Comparison of ENCODE assay signal across 8 cellular contexts in the genomic region with DNA sequence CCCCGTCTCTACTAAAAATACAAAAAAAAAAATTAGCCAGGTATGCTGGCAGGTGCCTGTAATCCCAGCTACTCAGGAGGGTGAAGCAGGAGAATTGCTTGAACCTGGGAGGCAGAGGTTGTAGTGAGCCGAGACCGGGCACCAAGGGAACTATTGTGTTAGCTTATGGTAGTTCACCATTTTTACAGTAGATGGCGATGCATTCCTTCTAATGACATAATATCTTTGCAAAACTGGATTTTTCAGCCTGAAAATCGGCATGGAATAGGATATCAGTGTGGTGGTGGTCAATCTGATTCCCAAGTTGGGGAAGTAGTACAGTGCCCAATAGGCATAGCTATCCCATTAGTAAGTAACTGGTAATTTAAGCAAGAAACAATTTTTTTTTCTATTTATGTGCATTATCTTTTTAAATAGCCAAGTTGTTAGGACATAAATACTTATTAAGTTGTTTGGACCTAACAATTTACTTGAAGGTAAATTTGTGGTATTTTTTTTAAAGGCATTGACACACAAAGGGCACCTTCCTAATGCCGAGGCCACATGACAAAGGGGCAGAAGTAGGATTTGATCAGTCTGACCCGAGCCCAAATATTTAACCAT. TPM values are rescaled to one million over a fixed set of nuclear protein-coding genes. Genes with fewer than 3 reads are reported as not detected.
A peak's percentile ranks its signal among the peaks of the same experiment; 100 is the strongest.
DNase-seq lines count a peak whose midpoint lies in the region; ATAC-seq, FAIRE-seq and TF ChIP-seq lines count a peak whose summit lies in the region.

No MANE protein-coding gene starts in this region.

- DNase-seq in NCI-H1436 (lab: John Stamatoyannopoulos, UW) (peak; percentile 49), NCI-H1436 treated with DMSO at 0.1 percent for 48 hours (lab: John Stamatoyannopoulos, UW) (no peak), H9 (no peak), NCI-H446 treated with DMSO at 0.1 percent for 48 hours (lab: John Stamatoyannopoulos, UW) (peak; percentile 33), GM12878 (ENCODE audit: low read depth, low spot score) (no peak), iris pigment epithelial cell (ENCODE audit: low read depth) (peak; percentile 52), stromal cell of bone marrow (ENCODE audit: low read depth) (peak; percentile 32), HuH-7.5 (ENCODE audit: low spot score) (no peak)

- no peak overlapping the region for H3K4me3 ChIP-seq in GM12878

- no peak overlapping the region for H2BK12ac ChIP-seq in H9 (ENCODE audit: insufficient read length, low read depth, low read length)

- H3K23ac ChIP-seq in H9 (ENCODE audit: insufficient read length, low read depth, low read length): no peak overlapping the region

- H4K5ac ChIP-seq in H9 (ENCODE audit: insufficient read length, low read depth, low read length): no peak overlapping the region

- H3K27ac Mint-ChIP-seq in H9: no peak overlapping the region

- CTCF ChIA-PET in GM12878 (lab: Yijun Ruan, JAX): interaction anchor here (0.6 to 16.0 kb wide), 39 partner anchors 12 to 950 kb away, joined by 3 to 463 read pairs (median 5); partner anchors contain the start of genes HILPDA, IMPDH1, METTL2B and RBM28

- H2BK20ac ChIP-seq in H9 (ENCODE audit: low read depth, low read length, poor library complexity, severe bottlenecking): no peak overlapping the region

- no peak overlapping the region for H3K56ac ChIP-seq in H9 (ENCODE audit: insufficient read length, low read depth, low read length)

- H3K27me3 ChIP-seq in H9 (ENCODE audit: insufficient read depth, low read length) (no peaks in the 10 kb centered on the region), GM12878 (replicated peaks in 1 of 2; ENCODE audit: control insufficient read depth in 2 of 2, insufficient read depth in 2 of 2, low read length in 1 of 2) (no peaks in the 10 kb centered on the region)

- H2BK15ac ChIP-seq in H9 (ENCODE audit: low read depth, low read length): no peak overlapping the region

- H3K36me3 ChIP-seq in GM12878 (ENCODE audit: control insufficient read depth in 2 of 2, insufficient read depth in 2 of 2, low read length in 1 of 2): no peaks in the 10 kb centered on the region

- peak; percentile 83 for TF ChIP-seq RAD21 in GM12878 (IDR thresholded peaks at IDR 0.05; ENCODE audit: insufficient read depth, low read depth, low read length)

- H2AFZ ChIP-seq in H9 (ENCODE audit: low read length): no peak overlapping the region
- no peak overlapping the region for H2AFZ ChIP-seq in GM12878 (ENCODE audit: control insufficient read depth, low read depth, low read length)

- H3K36me3 Mint-ChIP-seq in H9 (ENCODE audit: insufficient read depth in 1 of 3, low read depth in 3 of 3): no peaks in the 10 kb centered on the region

- no peak overlapping the region for H2BK120ac ChIP-seq in H9 (ENCODE audit: low read depth, low read length, poor library complexity, severe bottlenecking)

- peak; percentile 82 for FAIRE-seq in GM12878 (lab: Jason Lieb, UNC)

- H3K4ac ChIP-seq in H9 (ENCODE audit: low read depth, low read length): no peak overlapping the region

- H4K8ac ChIP-seq in H9 (replicated peaks; ENCODE audit: insufficient read length, low read depth, low read length): no peak overlapping the region

- RAD21 ChIA-PET in GM12878 (lab: Charles Lee; ENCODE audit: unreplicated experiment): interaction anchor here (0.6 to 10.5 kb wide), 32 partner anchors 8 to 915 kb away, joined by 3 to 216 read pairs (median 6); partner anchors contain the start of genes GARIN1A, HILPDA, IMPDH1 and METTL2B

- H2AK5ac ChIP-seq in H9 (ENCODE audit: insufficient read length, low read length): no peak overlapping the region

- H3K27me3 Mint-ChIP-seq in H9 (ENCODE audit: low read depth): peaks cover 9% of the 10 kb centered on the region

- no peaks in the 10 kb centered on the region; a peak in 1 of 5 replicates for H3K9me3 Mint-ChIP-seq in H9

- peak; percentile 87 for TF ChIP-seq CTCF in H9 (conservative IDR thresholded peaks at IDR 0.05)
- peak; percentile 63 to 71 (median 64); a peak in 5 of 6 replicates for TF ChIP-seq CTCF in GM12878 (IDR thresholded peaks at IDR 0.05 in 2 of 3, conservative IDR thresholded peaks at IDR 0.05 in 1 of 3; ENCODE audit: control insufficient read depth in 2 of 3, extremely low read depth in 1 of 3, insufficient read depth in 1 of 3, low read depth in 3 of 3, low read length in 3 of 3)

- SMC1A ChIA-PET in GM12878 (lab: Charles Lee; ENCODE audit: uncharacterized antibody, unreplicated experiment): interaction anchor here (0.6 to 14.8 kb wide), 26 partner anchors 9 to 548 kb away, joined by 3 to 296 read pairs (median 8); partner anchors contain the start of genes GARIN1A, HILPDA and METTL2B

- H3K18ac ChIP-seq in H9 (ENCODE audit: insufficient read length, low read depth, low read length): no peak overlapping the region

- H3K79me1 ChIP-seq in H9 (ENCODE audit: insufficient read depth, low read depth, low read length, poor library complexity, severe bottlenecking): no peaks in the 10 kb centered on the region

- H3K4me2 ChIP-seq in H9 (ENCODE audit: insufficient read depth, insufficient read length, low read length) (no peak overlapping the region), GM12878 (ENCODE audit: control insufficient read depth, insufficient read depth) (no peak overlapping the region; the same call in 1 of the 2 replicates)

- H3K79me2 ChIP-seq in H9 (ENCODE audit: insufficient read depth, low read length) (no peaks in the 10 kb centered on the region), GM12878 (ENCODE audit: control insufficient read depth, insufficient read depth, low read length) (no peaks in the 10 kb centered on the region)

- no peak overlapping the region for H3T11ph ChIP-seq in H9 (ENCODE audit: low read length)

- H3K23me2 ChIP-seq in H9 (ENCODE audit: insufficient read length, low read depth, low read length, poor library complexity, severe bottlenecking): no peaks in the 10 kb centered on the region

- peak; percentile 82 for ATAC-seq in GM12878

- peaks cover 11 to 12% of the 10 kb centered on the region in 2 experiments for H3K4me1 Mint-ChIP-seq in H9

- no peaks in the 10 kb centered on the region for H3K4me1 ChIP-seq in H9 (ENCODE audit: insufficient read depth, low read length)
- H3K4me1 ChIP-seq in GM12878 (ENCODE audit: control insufficient read depth, insufficient read depth, low read length): no peaks in the 10 kb centered on the region

- no peak overlapping the region for H4K91ac ChIP-seq in H9 (ENCODE audit: insufficient read length, low read depth, low read length)

- H4K20me1 ChIP-seq in H9 (ENCODE audit: control insufficient read depth, insufficient read depth, insufficient read length) (no peaks in the 10 kb centered on the region), GM12878 (ENCODE audit: control insufficient read depth, insufficient read depth) (no peaks in the 10 kb centered on the region)

- in situ Hi-C loops in GM12878 (cut with MboI): loop anchor here (5.0 kb wide), 1 partner anchor 35 kb away; no protein-coding TSS in a partner anchor

- no peak overlapping the region for H3K4me3 Mint-ChIP-seq in H9

- no peak overlapping the region for H3K9ac ChIP-seq in H9 (ENCODE audit: extremely low read depth, insufficient read length, low read length)
- H3K9ac ChIP-seq in GM12878 (ENCODE audit: control insufficient read depth, insufficient read depth, low read length): no peak overlapping the region

- no peak overlapping the region for H3K14ac ChIP-seq in H9 (ENCODE audit: insufficient read depth, low read length)

- H3K9me3 ChIP-seq in H9 (ENCODE audit: control insufficient read depth, low read depth, low read length) (no peaks in the 10 kb centered on the region), GM12878 (replicated peaks; ENCODE audit: control insufficient read depth, insufficient read depth, low read length) (no peaks in the 10 kb centered on the region)

- no peak overlapping the region for H2BK5ac ChIP-seq in H9 (ENCODE audit: insufficient read length, low read length)

- intact Hi-C loops in GM12878 (cut with micrococcal nuclease; ENCODE audit: unreplicated experiment): loop anchor here (1.0 to 5.0 kb wide), 3 partner anchors 32 to 455 kb away; no protein-coding TSS in a partner anchor

- WGBS in H9 (ENCODE audit: extremely low coverage, insufficient read length, low lambda C conversion rate): no CpG with 5 or more reads among the region's 7 CpGs
- WGBS in GM12878 (ENCODE audit: insufficient coverage, insufficient replicate concordance, low lambda C conversion rate, missing lambda C conversion rate): 30% methylated on average over 7 of the region's 7 CpGs

- POLR2A ChIA-PET in GM12878 (lab: Charles Lee): interaction anchor here (0.6 to 2.5 kb wide), 6 partner anchors 14 to 434 kb away, joined by 3 to 8 read pairs (median 5); partner anchors contain the start of gene HILPDA

- TF ChIP-seq POLR2A in GM12878 (IDR thresholded peaks at IDR 0.05; ENCODE audit: low read depth, low read length): no peak

- no peak for TF ChIP-seq EP300 in GM12878 (IDR thresholded peaks at IDR 0.05; ENCODE audit: borderline replicate concordance in 1 of 2, control insufficient read depth in 1 of 2, low read depth in 2 of 2, low read length in 2 of 2)

- BruUV-seq in GM12878 (replicated peaks; lab: Mats Ljungman, UMichigan): no TSS peak

- H3K27ac ChIP-seq in H9 (ENCODE audit: insufficient read length, low read depth, low read length) (no peak overlapping the region), GM12878 (ENCODE audit: control insufficient read depth, insufficient read depth) (no peak overlapping the region)

RNA-seq across cellular contexts. Expression of gene IMPDH1, which starts 17.6 kb away (rescaled TPM):
- 32.7 and 35.2 TPM in 2 replicates for total RNA-seq in H9 (2021)
- total RNA-seq in GM12878 (2013; cell fraction: nucleolus; rRNA removed): 38.3 and 43.9 TPM in 2 replicates
- total RNA-seq in GM12878 (2014; rRNA removed): 48.4 and 51.7 TPM in 2 replicates
- total RNA-seq in GM12878 (2014; rRNA removed; fragmentation: Illumina TruSeq; extraction: Trizol): 27.7 and 31.4 TPM in 2 replicates
- 56.0 and 61.3 TPM in 2 replicates for total RNA-seq in GM12878 (2021)
- polyA plus RNA-seq in GM12878 (2011; ENCODE audit: low read depth): 8.8 TPM
- polyA plus RNA-seq in GM12878 (2011; rRNA removed): 18.5 and 34.8 TPM in 2 replicates
- 34.6 and 42.3 TPM in 2 replicates for polyA plus RNA-seq in GM12878 (2011; cell fraction: cytosol; rRNA removed)
- polyA plus RNA-seq in GM12878 (2011; cell fraction: nucleus; rRNA removed): 84.6 and 84.9 TPM in 2 replicates
- 24.1 and 28.3 TPM in 2 replicates for polyA plus RNA-seq in GM12878 (2012)
- 10.5 and 24.0 TPM in 2 replicates for polyA plus RNA-seq in GM12878 (2014; fragmentation: Illumina TruSeq; extraction: Trizol)
- polyA plus RNA-seq in GM12878 (2014; fragmentation: Nextera tagmentation; extraction: Ambion mirVana): 1 to 10 TPM in 1 of 2 experiments, under 1 TPM in 1; 0.50 to 1.5 TPM
- polyA plus RNA-seq in GM12878 (2014; rRNA removed): 50.8 and 55.9 TPM in 2 replicates
- 10 to 100 TPM; 48.7 to 58.3 TPM for polyA plus RNA-seq in GM12878 (2016; fragmentation: Nextera tagmentation; extraction: Ambion mirVana)
- 28.6 and 35.3 TPM in 2 replicates for polyA minus RNA-seq in GM12878 (2011; rRNA and poly(A)+ RNA removed)
- polyA minus RNA-seq in GM12878 (2011; cell fraction: cytosol; rRNA and poly(A)+ RNA removed): 19.9 and 22.7 TPM in 2 replicates
- 20.3 and 40.6 TPM in 2 replicates for polyA minus RNA-seq in GM12878 (2011; cell fraction: nucleus; rRNA and poly(A)+ RNA removed)

RNA-seq across cellular contexts. Expression of gene HILPDA, which starts 28.3 kb away (rescaled TPM):
- 23.1 and 23.3 TPM in 2 replicates for total RNA-seq in H9 (2021)
- total RNA-seq in GM12878 (2013; cell fraction: nucleolus; rRNA removed): 232 and 244 TPM in 2 replicates
- total RNA-seq in GM12878 (2014; rRNA removed): 15.1 and 16.4 TPM in 2 replicates
- 19.6 and 21.2 TPM in 2 replicates for total RNA-seq in GM12878 (2014; rRNA removed; fragmentation: Illumina TruSeq; extraction: Trizol)
- total RNA-seq in GM12878 (2021): 12.0 and 14.1 TPM in 2 replicates
- 22.4 TPM for polyA plus RNA-seq in GM12878 (2011; ENCODE audit: low read depth)
- polyA plus RNA-seq in GM12878 (2011; rRNA removed): 198 and 232 TPM in 2 replicates
- 184 and 280 TPM in 2 replicates for polyA plus RNA-seq in GM12878 (2011; cell fraction: cytosol; rRNA removed)
- 85.4 and 130 TPM in 2 replicates for polyA plus RNA-seq in GM12878 (2011; cell fraction: nucleus; rRNA removed)
- polyA plus RNA-seq in GM12878 (2012): 26.2 and 86.6 TPM in 2 replicates
- 22.1 and 24.2 TPM in 2 replicates for polyA plus RNA-seq in GM12878 (2014; fragmentation: Illumina TruSeq; extraction: Trizol)
- polyA plus RNA-seq in GM12878 (2014; fragmentation: Nextera tagmentation; extraction: Ambion mirVana): 10 to 100 TPM; 37.4 to 44.0 TPM
- 26.1 and 29.6 TPM in 2 replicates for polyA plus RNA-seq in GM12878 (2014; rRNA removed)
- 10 to 100 TPM; 24.5 to 28.4 TPM for polyA plus RNA-seq in GM12878 (2016; fragmentation: Nextera tagmentation; extraction: Ambion mirVana)
- polyA minus RNA-seq in GM12878 (2011; rRNA and poly(A)+ RNA removed): 141 and 166 TPM in 2 replicates
- 42.1 and 54.1 TPM in 2 replicates for polyA minus RNA-seq in GM12878 (2011; cell fraction: cytosol; rRNA and poly(A)+ RNA removed)
- 97.8 and 100.0 TPM in 2 replicates for polyA minus RNA-seq in GM12878 (2011; cell fraction: nucleus; rRNA and poly(A)+ RNA removed)

RNA-seq across cellular contexts. Expression of gene METTL2B, which starts 49.2 kb away (rescaled TPM):
- 44.3 and 49.6 TPM in 2 replicates for total RNA-seq in H9 (2021)
- 56.9 and 63.6 TPM in 2 replicates for total RNA-seq in GM12878 (2013; cell fraction: nucleolus; rRNA removed)
- total RNA-seq in GM12878 (2014; rRNA removed): 26.8 and 29.4 TPM in 2 replicates
- 35.3 and 36.9 TPM in 2 replicates for total RNA-seq in GM12878 (2014; rRNA removed; fragmentation: Illumina TruSeq; extraction: Trizol)
- 27.7 and 28.1 TPM in 2 replicates for total RNA-seq in GM12878 (2021)
- polyA plus RNA-seq in GM12878 (2011; ENCODE audit: low read depth): 14.2 TPM
- 36.4 and 37.8 TPM in 2 replicates for polyA plus RNA-seq in GM12878 (2011; rRNA removed)
- polyA plus RNA-seq in GM12878 (2011; cell fraction: cytosol; rRNA removed): 19.7 and 23.3 TPM in 2 replicates
- 13.0 and 13.3 TPM in 2 replicates for polyA plus RNA-seq in GM12878 (2011; cell fraction: nucleus; rRNA removed)
- polyA plus RNA-seq in GM12878 (2012): 12.6 and 13.7 TPM in 2 replicates
- polyA plus RNA-seq in GM12878 (2014; fragmentation: Illumina TruSeq; extraction: Trizol): 36.6 and 51.7 TPM in 2 replicates
- 10 to 100 TPM; 40.5 to 48.4 TPM for polyA plus RNA-seq in GM12878 (2014; fragmentation: Nextera tagmentation; extraction: Ambion mirVana)
- polyA plus RNA-seq in GM12878 (2014; rRNA removed): 18.9 and 20.7 TPM in 2 replicates
- 10 to 100 TPM; 43.4 to 43.5 TPM for polyA plus RNA-seq in GM12878 (2016; fragmentation: Nextera tagmentation; extraction: Ambion mirVana)
- polyA minus RNA-seq in GM12878 (2011; rRNA and poly(A)+ RNA removed): 36.3 and 48.1 TPM in 2 replicates
- 13.0 and 15.1 TPM in 2 replicates for polyA minus RNA-seq in GM12878 (2011; cell fraction: cytosol; rRNA and poly(A)+ RNA removed)
- 18.3 and 38.9 TPM in 2 replicates for polyA minus RNA-seq in GM12878 (2011; cell fraction: nucleus; rRNA and poly(A)+ RNA removed)

Comparison
In these comparisons a context has a peak if more than half of its experiments do, and no peak if none do; other contexts are left out.
1. DNase-seq: peak in NCI-H1436 (single experiment), NCI-H446 treated with DMSO at 0.1 percent for 48 hours (single experiment), iris pigment epithelial cell (single experiment) and stromal cell of bone marrow (single experiment); none in NCI-H1436 treated with DMSO at 0.1 percent for 48 hours (single experiment), H9 (single experiment), GM12878 (single experiment) and HuH-7.5 (single experiment).